Comparison of ENCODE assay signal across 9 cellular contexts in genomic region chr14:90330203-90331196, GRCh38. TPM values are rescaled to one million over a fixed set of nuclear protein-coding genes. Genes with fewer than 3 reads are reported as not detected.
A peak's percentile ranks its signal among the peaks of the same experiment; 100 is the strongest.
DNase-seq lines count a peak whose midpoint lies in the region; ATAC-seq, FAIRE-seq and TF ChIP-seq lines count a peak whose summit lies in the region.
"Had no signal": no experiment of that assay in that cellular context is flagged by ENCODE, and none has a peak within 500 bp of the region (broad histone marks: within the 10 kb centered on the region; RNA-seq: fewer than 3 reads in every experiment).

No MANE protein-coding gene starts in this region.

- peaks cover 10% of the 10 kb centered on the region for H3K36me3 Mint-ChIP-seq in activated CD4-positive, alpha-beta T cell treated with anti-CD3 and anti-CD28 coated beads, Interleukin-2, amount 10 ng/mL, durations not matched to agents 7 days and 5 days (ENCODE audit: low read depth)
- peaks cover 15% of the 10 kb centered on the region for H3K36me3 Mint-ChIP-seq in activated T-helper 2 cell treated with anti-CD3 and anti-CD28 coated beads, Interferon-gamma antibody, Interleukin-2, Interleukin-4, amounts not matched to agents 10 μg/mL and 5 μg/mL and 100 μg/mL, durations not matched to agents 14 hours and 24 hours and 36 hours (ENCODE audit: low read depth)

- WGBS in suprapubic skin = 94% methylated on average over 15 of the region's 15 CpGs

- peak overlapping the region; percentile 41 to 75 (median 54) for H3K4me3 ChIP-seq in keratinocyte (ENCODE audit: control insufficient read depth in 2 of 3, extremely low read depth in 1 of 3, insufficient read depth in 2 of 3, low read depth in 1 of 3, low read length in 3 of 3)
- H3K4me3 ChIP-seq in suprapubic skin = peak overlapping the region; percentile 71

- H3K4me1 Mint-ChIP-seq in activated CD4-positive, alpha-beta T cell treated with anti-CD3 and anti-CD28 coated beads, Interleukin-2, amount 10 ng/mL, durations not matched to agents 7 days and 5 days = peaks cover 29% of the 10 kb centered on the region
- H3K4me1 Mint-ChIP-seq in activated T-helper 2 cell treated with anti-CD3 and anti-CD28 coated beads, Interferon-gamma antibody, Interleukin-2, Interleukin-4, amounts not matched to agents 10 μg/mL and 5 μg/mL and 100 μg/mL, durations not matched to agents 14 hours and 24 hours and 36 hours (ENCODE audit: low read depth) = peaks cover 29% of the 10 kb centered on the region

- peak overlapping the region; percentile 82 for H3K4me2 ChIP-seq in keratinocyte (ENCODE audit: control insufficient read depth, extremely low read depth, insufficient read depth, low read depth, low read length)

- no peak for TF ChIP-seq POLR2A in suprapubic skin (IDR thresholded peaks at IDR 0.05)

- peaks cover 2% of the 10 kb centered on the region for H3K9me3 Mint-ChIP-seq in activated CD4-positive, alpha-beta T cell treated with anti-CD3 and anti-CD28 coated beads, Interleukin-2, amount 10 ng/mL, durations not matched to agents 7 days and 5 days
- H3K9me3 Mint-ChIP-seq in activated T-helper 2 cell treated with anti-CD3 and anti-CD28 coated beads, Interferon-gamma antibody, Interleukin-2, Interleukin-4, amounts not matched to agents 10 μg/mL and 5 μg/mL and 100 μg/mL, durations not matched to agents 14 hours and 24 hours and 36 hours = no peaks in the 10 kb centered on the region

- H3K27me3 Mint-ChIP-seq in activated CD4-positive, alpha-beta T cell treated with anti-CD3 and anti-CD28 coated beads, Interleukin-2, amount 10 ng/mL, durations not matched to agents 7 days and 5 days = peaks cover 6% of the 10 kb centered on the region
- peaks cover 11% of the 10 kb centered on the region for H3K27me3 Mint-ChIP-seq in activated T-helper 2 cell treated with anti-CD3 and anti-CD28 coated beads, Interferon-gamma antibody, Interleukin-2, Interleukin-4, amounts not matched to agents 10 μg/mL and 5 μg/mL and 100 μg/mL, durations not matched to agents 14 hours and 24 hours and 36 hours (ENCODE audit: low read depth)

- POLR2A ChIA-PET in activated CD4-positive, alpha-beta T cell treated with anti-CD3 and anti-CD28 coated beads, Interleukin-2, amount 10 ng/mL, durations not matched to agents 7 days and 5 days (lab: Charles Lee) = no interaction called here

- H3K9me3 ChIP-seq in keratinocyte (ENCODE audit: control insufficient read depth, low read depth, low read length) (no peaks in the 10 kb centered on the region), suprapubic skin (no peaks in the 10 kb centered on the region)

- no peak overlapping the region for H2AFZ ChIP-seq in keratinocyte (ENCODE audit: control insufficient read depth, low read length)

- ATAC-seq in HG03457 (IDR thresholded peaks at IDR 0.05; ENCODE audit: unreplicated experiment) = no peak

- H3K9me1 ChIP-seq in keratinocyte (ENCODE audit: control insufficient read depth, extremely low read depth, insufficient read depth, low read length) = no peaks in the 10 kb centered on the region

- H3K36me3 ChIP-seq in keratinocyte (ENCODE audit: control insufficient read depth in 2 of 2, extremely low read depth in 1 of 2, insufficient read depth in 2 of 2, low read length in 2 of 2) (no peaks in the 10 kb centered on the region), suprapubic skin (peaks cover 4% of the 10 kb centered on the region)

- peak overlapping the region; percentile 95 for H3K27ac Mint-ChIP-seq in activated CD4-positive, alpha-beta T cell treated with anti-CD3 and anti-CD28 coated beads, Interleukin-2, amount 10 ng/mL, durations not matched to agents 7 days and 5 days
- peak overlapping the region; percentile 93 for H3K27ac Mint-ChIP-seq in activated T-helper 2 cell treated with anti-CD3 and anti-CD28 coated beads, Interferon-gamma antibody, Interleukin-2, Interleukin-4, amounts not matched to agents 10 μg/mL and 5 μg/mL and 100 μg/mL, durations not matched to agents 14 hours and 24 hours and 36 hours

- H4K20me1 ChIP-seq in keratinocyte (ENCODE audit: control insufficient read depth, extremely low read depth, insufficient read depth, low read length) = no peaks in the 10 kb centered on the region

- peaks cover 28% of the 10 kb centered on the region for H3K79me2 ChIP-seq in keratinocyte (ENCODE audit: control insufficient read depth, insufficient read depth, low read length)

- dilution Hi-C loops in keratinocyte (cut with MboI; ENCODE audit: extremely low pct_ligation_motif_present, low sequenced_read_pairs) = no loop called here

- no peaks in the 10 kb centered on the region for H3K27me3 ChIP-seq in keratinocyte (ENCODE audit: control insufficient read depth, extremely low read depth, insufficient read depth, low read length)
- H3K27me3 ChIP-seq in suprapubic skin = no peaks in the 10 kb centered on the region

- H3K27ac ChIP-seq in keratinocyte (ENCODE audit: control insufficient read depth, insufficient read depth, low read length) (peak overlapping the region; percentile 59), suprapubic skin (no peak overlapping the region)

- peak overlapping the region; percentile 94 for H3K4me3 Mint-ChIP-seq in activated CD4-positive, alpha-beta T cell treated with anti-CD3 and anti-CD28 coated beads, Interleukin-2, amount 10 ng/mL, durations not matched to agents 7 days and 5 days
- H3K4me3 Mint-ChIP-seq in activated T-helper 2 cell treated with anti-CD3 and anti-CD28 coated beads, Interferon-gamma antibody, Interleukin-2, Interleukin-4, amounts not matched to agents 10 μg/mL and 5 μg/mL and 100 μg/mL, durations not matched to agents 14 hours and 24 hours and 36 hours (ENCODE audit: low read depth) = peak overlapping the region; percentile 89

- TF ChIP-seq CTCF in keratinocyte (optimal IDR thresholded peaks at IDR 0.05 in 1 of 3, IDR thresholded peaks at IDR 0.05 in 1 of 3, conservative IDR thresholded peaks at IDR 0.05 in 1 of 3; ENCODE audit: extremely low read depth in 1 of 3, insufficient read depth in 2 of 3, low read length in 3 of 3) (no peak), suprapubic skin (IDR thresholded peaks at IDR 0.05) (no peak)

- intact Hi-C loops in activated T-helper 2 cell treated with anti-CD3 and anti-CD28 coated beads, Interferon-gamma antibody, Interleukin-2, Interleukin-4, amounts not matched to agents 10 μg/mL and 5 μg/mL and 100 μg/mL, durations not matched to agents 14 hours and 24 hours and 36 hours (cut with micrococcal nuclease) = loop anchor here (1.0 to 5.0 kb wide), 4 partner anchors 30 to 73 kb away; partner anchors contain the start of gene PSMC1

- TF ChIP-seq EP300 in suprapubic skin (IDR thresholded peaks at IDR 0.05) = no peak

- H3K4me1 ChIP-seq in keratinocyte (ENCODE audit: control insufficient read depth, extremely low read depth, insufficient read depth, low read length) (no peaks in the 10 kb centered on the region), suprapubic skin (peaks cover 15% of the 10 kb centered on the region)

- no peak for DNase-seq in activated CD4-positive, alpha-beta T cell treated with anti-CD3 and anti-CD28 coated beads, Interleukin-2, amount 10 ng/mL, durations not matched to agents 7 days and 5 days
- DNase-seq in activated CD4-positive, alpha-beta T cell treated with anti-CD3 and anti-CD28 coated beads for 48 hours = no peak
- no peak for DNase-seq in activated T-helper 2 cell treated with anti-CD3 and anti-CD28 coated beads, Interferon-gamma antibody, Interleukin-2, Interleukin-4, amounts not matched to agents 10 μg/mL and 5 μg/mL and 100 μg/mL, durations not matched to agents 14 hours and 24 hours and 36 hours (ENCODE audit: low spot score)
- DNase-seq in keratinocyte (ENCODE audit: low read depth, low spot score) (no peak), suprapubic skin (ENCODE audit: low spot score in 2 of 2) (no peak), NK-92 (lab: John Stamatoyannopoulos, UW; ENCODE audit: unreplicated experiment) (no peak), amygdala (lab: John Stamatoyannopoulos, UW) (no peak)
- DNase-seq: islet precursor cell had no signal

- H3K9ac ChIP-seq in keratinocyte (ENCODE audit: control insufficient read depth, extremely low read depth, insufficient read depth, low read length) = peak overlapping the region; percentile 73

- no peak for FAIRE-seq in keratinocyte (lab: Jason Lieb, UNC)

- CTCF ChIA-PET in activated CD4-positive, alpha-beta T cell treated with anti-CD3 and anti-CD28 coated beads, Interleukin-2, amount 10 ng/mL, durations not matched to agents 7 days and 5 days (lab: Charles Lee) = interaction anchor here (1.7 kb wide), 1 partner anchor 69 kb away, joined by 6 read pairs; no protein-coding TSS in a partner anchor

RNA-seq across cellular contexts. Expression of gene NRDE2, which starts 1.2 kb away (rescaled TPM):
- 10 to 100 TPM; 21.2 to 23.2 TPM for total RNA-seq in activated CD4-positive, alpha-beta T cell treated with anti-CD3 and anti-CD28 coated beads, Interleukin-2, amount 10 ng/mL, durations not matched to agents 7 days and 5 days
- total RNA-seq in activated T-helper 2 cell treated with anti-CD3 and anti-CD28 coated beads, Interferon-gamma antibody, Interleukin-2, Interleukin-4, amounts not matched to agents 10 μg/mL and 5 μg/mL and 100 μg/mL, durations not matched to agents 14 hours and 24 hours and 36 hours = 23.2 and 25.4 TPM in 2 replicates
- polyA plus RNA-seq in keratinocyte = 8.5 to 9.2 TPM (median 8.6 TPM) in 3 replicates
- polyA plus RNA-seq in keratinocyte (2011; ENCODE audit: low read depth) = 33.2 TPM
- 3.9 and 5.1 TPM in 2 replicates for polyA plus RNA-seq in keratinocyte (2011; cell fraction: cytosol; rRNA removed)
- 21.5 and 22.6 TPM in 2 replicates for polyA plus RNA-seq in keratinocyte (2011; cell fraction: nucleus; rRNA removed)
- 5.9 and 9.9 TPM in 2 replicates for polyA plus RNA-seq in keratinocyte (2012; ENCODE audit: low replicate concordance)
- 8.3 to 15.3 TPM (median 14.3 TPM) in 3 replicates for polyA minus RNA-seq in keratinocyte
- 3.1 TPM for polyA minus RNA-seq in keratinocyte (2011; cell fraction: cytosol; rRNA and poly(A)+ RNA removed)
- polyA minus RNA-seq in keratinocyte (2011; cell fraction: nucleus; rRNA and poly(A)+ RNA removed) = 13.0 and 22.1 TPM in 2 replicates
- 10 to 100 TPM in 3 of 4 donors, 1 to 10 TPM in 1; 8.8 to 22.4 (median 14.6) TPM for total RNA-seq in suprapubic skin
